ENCODE assay signal across 16 cellular contexts in the genomic region with DNA sequence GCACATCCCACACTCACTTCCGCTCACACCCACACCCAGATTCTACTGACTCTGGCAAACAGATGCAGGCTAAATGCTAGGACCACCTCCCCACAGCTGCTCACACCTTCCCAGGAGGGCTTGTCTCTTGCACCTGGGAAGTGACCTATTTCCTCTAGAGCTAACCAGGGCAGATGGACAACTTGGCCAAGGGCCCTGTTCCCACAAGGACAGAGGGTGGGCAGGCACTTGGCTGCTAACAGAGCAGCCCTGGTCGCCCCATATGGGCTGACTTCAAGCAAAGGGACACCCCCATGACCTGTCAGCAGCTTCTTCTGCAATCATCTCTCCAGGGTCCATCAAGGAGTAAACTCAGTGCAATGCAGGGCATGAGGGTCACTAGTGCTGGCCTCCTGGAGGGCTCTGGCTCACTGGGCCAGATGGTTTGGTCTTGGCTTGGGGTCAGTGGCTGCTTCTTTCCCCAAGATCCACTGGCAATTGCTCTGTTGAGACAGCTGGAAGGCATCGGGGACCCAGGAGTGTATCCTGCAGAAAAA.
DNase-seq lines count a peak whose midpoint lies in the region; ATAC-seq and TF ChIP-seq lines count a peak whose summit lies in the region.
"Had no signal": no experiment of that assay in that cellular context is flagged by ENCODE, and none has a peak within 500 bp of the region (broad histone marks: within the 10 kb centered on the region; RNA-seq: fewer than 3 reads in every experiment).

No MANE protein-coding gene starts in this region.

- no peak overlapping the region for H3K4me3 ChIP-seq in left ventricle myocardium inferior
- H3K4me3 ChIP-seq: Peyer's patch had no signal

- peak; percentile 28 for ATAC-seq in stimulated activated naive CD8-positive, alpha-beta T cell treated with anti-CD3 and anti-CD28 coated beads, Interleukin-15, amount 100 ng/mL, for 72 hours
- no peak for ATAC-seq in stimulated activated naive CD8-positive, alpha-beta T cell treated with anti-CD3 and anti-CD28 coated beads, Interleukin-15, Interleukin-2, amounts not matched to agents 100 U/mL and 50 U/mL, for 24 hours
- ATAC-seq in sciatic nerve = peak; percentile 93

- TF ChIP-seq CTCF in left ventricle myocardium inferior (IDR thresholded peaks at IDR 0.05; ENCODE audit: borderline replicate concordance) = no peak

- no peak for DNase-seq in stimulated activated naive CD8-positive, alpha-beta T cell treated with anti-CD3 and anti-CD28 coated beads, Interleukin-15, amount 100 ng/mL, for 72 hours
- no peak for DNase-seq in stimulated activated naive CD8-positive, alpha-beta T cell treated with anti-CD3 and anti-CD28 coated beads, Interleukin-15, Interleukin-2, amounts not matched to agents 100 U/mL and 50 U/mL, for 24 hours
- DNase-seq in left ventricle myocardium inferior = no peak
- DNase-seq in sciatic nerve (ENCODE audit: low spot score) = no peak
- DNase-seq in activated T-cell treated with anti-CD3 and anti-CD28 coated beads, Interleukin-2, amount 50 U/mL, for 48 hours = no peak
- no peak for DNase-seq in NCI-H2227 treated with DMSO at 0.1 percent for 48 hours (lab: John Stamatoyannopoulos, UW)
- DNase-seq in NAMALWA (ENCODE audit: low spot score) = no peak
- DNase-seq: CD8-positive, alpha-beta memory T cell; EL; NCI-H1105 treated with DMSO at 0.1 percent for 48 hours; NCI-H2029 treated with DMSO at 0.1 percent for 48 hours; NCI-H524; NCI-H774; Peyer's patch had no signal

- peaks cover 15% of the 10 kb centered on the region for H3K9me3 ChIP-seq in left ventricle myocardium inferior (replicated peaks)
- H3K9me3 ChIP-seq: Peyer's patch had no signal

- H3K27ac ChIP-seq in left ventricle myocardium inferior (replicated peaks) = peak overlapping the region; percentile 43
- H3K27ac ChIP-seq: C4-2B, Peyer's patch had no signal

- intact Hi-C loops in left ventricle myocardium inferior (cut with micrococcal nuclease) = no loop called here
- intact Hi-C loops in sciatic nerve (cut with DNase I) = no loop called here

- H3K36me3 ChIP-seq in left ventricle myocardium inferior = no peaks in the 10 kb centered on the region
- H3K36me3 ChIP-seq: Peyer's patch had no signal

- no peak overlapping the region for H3K4me3 Mint-ChIP-seq in stimulated activated naive CD8-positive, alpha-beta T cell treated with anti-CD3 and anti-CD28 coated beads, Interleukin-15, amount 100 ng/mL, for 72 hours
- H3K4me3 Mint-ChIP-seq: CD8-positive, alpha-beta memory T cell; IgD-negative memory B cell had no signal

- H3K27me3 ChIP-seq in left ventricle myocardium inferior (ENCODE audit: low read depth) = no peaks in the 10 kb centered on the region
- H3K27me3 ChIP-seq: Peyer's patch had no signal

- no peaks in the 10 kb centered on the region for H3K27me3 Mint-ChIP-seq in stimulated activated naive CD8-positive, alpha-beta T cell treated with anti-CD3 and anti-CD28 coated beads, Interleukin-15, amount 100 ng/mL, for 72 hours
- H3K27me3 Mint-ChIP-seq: CD8-positive, alpha-beta memory T cell had no signal

- H3K9me3 Mint-ChIP-seq in stimulated activated naive CD8-positive, alpha-beta T cell treated with anti-CD3 and anti-CD28 coated beads, Interleukin-15, amount 100 ng/mL, for 72 hours = peaks cover 5 to 7% of the 10 kb centered on the region in 2 donors

- no peaks in the 10 kb centered on the region for H3K4me1 Mint-ChIP-seq in stimulated activated naive CD8-positive, alpha-beta T cell treated with anti-CD3 and anti-CD28 coated beads, Interleukin-15, amount 100 ng/mL, for 72 hours
- H3K4me1 Mint-ChIP-seq: CD8-positive, alpha-beta memory T cell; IgD-negative memory B cell had no signal

- peaks cover 16% of the 10 kb centered on the region for H3K4me1 ChIP-seq in left ventricle myocardium inferior
- H3K4me1 ChIP-seq: Peyer's patch had no signal

- no peak overlapping the region for H3K27ac Mint-ChIP-seq in stimulated activated naive CD8-positive, alpha-beta T cell treated with anti-CD3 and anti-CD28 coated beads, Interleukin-15, amount 100 ng/mL, for 72 hours
- H3K27ac Mint-ChIP-seq: IgD-negative memory B cell had no signal
